Comparison of ENCODE assay signal across 31 cellular contexts in the genomic region with DNA sequence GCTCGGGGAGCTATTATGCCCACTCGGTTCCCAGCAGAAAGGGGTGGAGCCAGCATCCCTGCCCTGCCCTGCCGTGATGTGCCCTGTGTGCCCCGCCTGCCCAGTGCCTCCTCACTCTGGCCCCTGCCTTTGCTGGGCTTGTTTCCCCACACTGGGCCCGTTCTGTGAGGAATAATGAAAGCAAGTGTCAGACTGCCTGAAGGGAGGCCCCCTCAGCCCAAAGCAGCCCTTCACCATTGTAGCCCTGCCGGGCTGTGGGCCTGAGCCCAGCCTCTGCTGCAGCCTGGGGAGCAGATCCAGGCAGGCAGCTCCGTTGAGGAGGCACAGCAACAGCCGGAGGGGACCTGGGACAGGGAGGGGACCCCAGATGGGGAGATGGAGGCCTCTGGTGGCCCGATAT. TPM values are rescaled to one million over a fixed set of nuclear protein-coding genes. Genes with fewer than 3 reads are reported as not detected.
"Had no signal": no experiment of that assay in that cellular context is flagged by ENCODE, and none has a peak within 500 bp of the region (broad histone marks: within the 10 kb centered on the region; RNA-seq: fewer than 3 reads in every experiment).

No MANE protein-coding gene starts in this region.

- H3K9me3 ChIP-seq: left ventricle myocardium inferior, lower lobe of right lung, spleen, testis, tibial nerve had no signal

- H3K9me3 Mint-ChIP-seq: dendritic cell treated with granulocyte-macrophage colony-stimulating factor and Interleukin-4, amounts not matched to agents 40 ng/mL and 50 ng/mL, for 4 days; endodermal cell; memory B cell; mesothelial cell of epicardium; natural killer cell treated with Interleukin-12 subunit alpha and Interleukin-12 subunit beta and Interleukin-15 and Interleukin-18, amount 100 ng/mL, for 72 hours; stimulated activated naive B cell treated with anti-CD40 and anti-IgM and Interleukin-4, amounts not matched to agents 10 μg/mL and 1 μg/mL and 100 μg/mL, for 72 hours; stimulated activated naive CD8-positive, alpha-beta T cell treated with anti-CD3 and anti-CD28 coated beads, Interleukin-15, amount 100 ng/mL, for 72 hours had no signal

- H3K27ac Mint-ChIP-seq: dendritic cell treated with granulocyte-macrophage colony-stimulating factor and Interleukin-4, amounts not matched to agents 40 ng/mL and 50 ng/mL, for 4 days; endodermal cell; memory B cell; mesothelial cell of epicardium; natural killer cell treated with Interleukin-12 subunit alpha and Interleukin-12 subunit beta and Interleukin-15 and Interleukin-18, amount 100 ng/mL, for 72 hours; stimulated activated naive B cell treated with anti-CD40 and anti-IgM and Interleukin-4, amounts not matched to agents 10 μg/mL and 1 μg/mL and 100 μg/mL, for 72 hours; stimulated activated naive CD8-positive, alpha-beta T cell treated with anti-CD3 and anti-CD28 coated beads, Interleukin-15, amount 100 ng/mL, for 72 hours had no signal

- ATAC-seq: left cardiac atrium; lower lobe of right lung; sciatic nerve; stimulated activated naive B cell treated with anti-CD40 and anti-IgM and Interleukin-4, amounts not matched to agents 10 μg/mL and 1 μg/mL and 100 μg/mL, for 72 hours; stimulated activated naive CD8-positive, alpha-beta T cell treated with anti-CD3 and anti-CD28 coated beads, Interleukin-15, amount 100 ng/mL, for 72 hours had no signal

- H3K4me3 ChIP-seq: hepatocyte, left ventricle myocardium inferior, lower lobe of right lung, spleen, testis, tibial nerve had no signal

- H3K4me3 Mint-ChIP-seq: dendritic cell treated with granulocyte-macrophage colony-stimulating factor and Interleukin-4, amounts not matched to agents 40 ng/mL and 50 ng/mL, for 4 days; endodermal cell; memory B cell; mesothelial cell of epicardium; natural killer cell treated with Interleukin-12 subunit alpha and Interleukin-12 subunit beta and Interleukin-15 and Interleukin-18, amount 100 ng/mL, for 72 hours; stimulated activated naive B cell treated with anti-CD40 and anti-IgM and Interleukin-4, amounts not matched to agents 10 μg/mL and 1 μg/mL and 100 μg/mL, for 72 hours; stimulated activated naive CD8-positive, alpha-beta T cell treated with anti-CD3 and anti-CD28 coated beads, Interleukin-15, amount 100 ng/mL, for 72 hours had no signal

- H3K4me1 Mint-ChIP-seq: stimulated activated naive CD8-positive, alpha-beta T cell treated with anti-CD3 and anti-CD28 coated beads, Interleukin-15, amount 100 ng/mL, for 72 hours had no signal

- FAIRE-seq: endothelial cell of umbilical vein, kidney had no signal

- DNase-seq: endodermal cell; erythroblast; foreskin melanocyte; head of caudate nucleus; kidney; left cardiac atrium; left ventricle myocardium inferior; lower lobe of right lung; spleen; stimulated activated CD4-positive, alpha-beta T cell treated with anti-CD3 and anti-CD28 coated beads, Interleukin-15, amount 100 ng/mL, for 24 hours; stimulated activated CD4-positive, alpha-beta T cell treated with anti-CD3 and anti-CD28 coated beads, Interleukin-1b, Interleukin-23, amount 100 ng/mL, for 48 hours; stimulated activated CD4-positive, alpha-beta T cell treated with anti-CD3 and anti-CD28 coated beads, Interleukin-4, amount 100 ng/mL, for 4 hours; stimulated activated naive B cell treated with anti-CD40 and anti-IgM and Interleukin-4, amounts not matched to agents 10 μg/mL and 1 μg/mL and 100 μg/mL, for 72 hours; stimulated activated naive CD8-positive, alpha-beta T cell treated with anti-CD3 and anti-CD28 coated beads, Interleukin-15, amount 100 ng/mL, for 72 hours; testis had no signal

- H3K36me3 Mint-ChIP-seq: memory B cell; mesothelial cell of epicardium; natural killer cell treated with Interleukin-12 subunit alpha and Interleukin-12 subunit beta and Interleukin-15 and Interleukin-18, amount 100 ng/mL, for 72 hours; stimulated activated naive B cell treated with anti-CD40 and anti-IgM and Interleukin-4, amounts not matched to agents 10 μg/mL and 1 μg/mL and 100 μg/mL, for 72 hours had no signal

- H3K27me3 ChIP-seq: hepatocyte, spleen, testis, tibial nerve had no signal

- H3K36me3 ChIP-seq: left ventricle myocardium inferior, lower lobe of right lung, spleen, tibial nerve had no signal

- H3K79me2 ChIP-seq: hepatocyte, parathyroid adenoma had no signal

- H3K4me1 ChIP-seq: left ventricle myocardium inferior, lower lobe of right lung, parathyroid adenoma, spleen, tibial nerve had no signal

- H3K4me2 ChIP-seq: hepatocyte had no signal

- H3K27ac ChIP-seq: hepatocyte, left ventricle myocardium inferior, lower lobe of right lung, parathyroid adenoma, spleen, testis, tibial nerve had no signal

- H3K27me3 Mint-ChIP-seq: memory B cell; natural killer cell treated with Interleukin-12 subunit alpha and Interleukin-12 subunit beta and Interleukin-15 and Interleukin-18, amount 100 ng/mL, for 72 hours; stimulated activated naive CD8-positive, alpha-beta T cell treated with anti-CD3 and anti-CD28 coated beads, Interleukin-15, amount 100 ng/mL, for 72 hours had no signal

- H3K9ac ChIP-seq: parathyroid adenoma had no signal

- H2AFZ ChIP-seq: hepatocyte, parathyroid adenoma had no signal

RNA-seq across cellular contexts. Expression of a gene that starts 21.4 kb away (rescaled TPM):
- total RNA-seq: endodermal cell; endothelial cell of umbilical vein; hepatocyte; kidney; left cardiac atrium; left ventricle myocardium inferior; lower lobe of right lung; mucosa of gallbladder; myocyte; natural killer cell treated with Interleukin-12 subunit alpha and Interleukin-12 subunit beta and Interleukin-15 and Interleukin-18, amount 100 ng/mL, for 72 hours; omental fat pad; pulmonary artery endothelial cell; sciatic nerve; skeletal muscle tissue; subcutaneous adipose tissue; tibial nerve; ureter had no signal
- polyA plus RNA-seq: endothelial cell of umbilical vein, hepatocyte had no signal
